23 cellular contexts compared by ENCODE assay signal in genomic region chr9:82088591-82088990, GRCh38.
"Had no signal": no experiment of that assay in that cellular context is flagged by ENCODE, and none has a peak within 500 bp of the region (broad histone marks: within the 10 kb centered on the region; RNA-seq: fewer than 3 reads in every experiment).

No MANE protein-coding gene starts in this region.

- H3K4me1 ChIP-seq: stomach, suprapubic skin, thyroid gland, tibial artery, tibial nerve, transverse colon, upper lobe of left lung, upper lobe of right lung, uterus, vagina had no signal

- H3K9me3 ChIP-seq: stomach, suprapubic skin, thoracic aorta, thyroid gland, tibial artery, tibial nerve, transverse colon, upper lobe of left lung, upper lobe of right lung, uterus, vagina had no signal

- H3K27me3 ChIP-seq: stomach, thyroid gland, tibial artery, tibial nerve, transverse colon, upper lobe of left lung, upper lobe of right lung, uterus, vagina had no signal

- H3K36me3 ChIP-seq: stomach, suprapubic skin, thoracic aorta, thyroid gland, tibial artery, tibial nerve, transverse colon, upper lobe of left lung, upper lobe of right lung, uterus, vagina had no signal

- H3K27ac ChIP-seq: stomach, suprapubic skin, thoracic aorta, thyroid gland, tibial artery, tibial nerve, transverse colon, upper lobe of left lung, upper lobe of right lung, uterus, vagina had no signal

- DNase-seq: stimulated activated CD4-positive, alpha-beta T cell treated with anti-CD3 and anti-CD28 coated beads, Interleukin-2, amount 100 ng/mL, for 48 hours; stimulated activated CD4-positive, alpha-beta T cell treated with anti-CD3 and anti-CD28 coated beads, Interleukin-4, amount 100 ng/mL, for 1 hour; stimulated activated CD4-positive, alpha-beta T cell treated with anti-CD3 and anti-CD28 coated beads, Interleukin-4, amount 100 ng/mL, for 24 hours; stimulated activated CD4-positive, alpha-beta T cell treated with anti-CD3 and anti-CD28 coated beads, Interleukin-4, amount 100 ng/mL, for 4 hours; stimulated activated CD8-positive, alpha-beta memory T cell treated with anti-CD3 and anti-CD28 coated beads, Interleukin-4, amount 100 ng/mL, for 48 hours; stimulated activated naive B cell treated with anti-CD40 and anti-IgM and Interleukin-4, amounts not matched to agents 10 μg/mL and 1 μg/mL and 100 μg/mL, for 72 hours; stimulated activated naive CD4-positive, alpha-beta T cell; stimulated activated naive CD4-positive, alpha-beta T cell treated with Interleukin-2 at 50 U/mL for 16 hours; stimulated activated naive CD8-positive, alpha-beta T cell treated with anti-CD3 and anti-CD28 coated beads, Interleukin-15, amount 100 ng/mL, for 72 hours; stimulated activated naive CD8-positive, alpha-beta T cell treated with anti-CD3 and anti-CD28 coated beads, Interleukin-15, Interleukin-2, amounts not matched to agents 100 U/mL and 50 U/mL, for 24 hours; stomach; substantia nigra; thyroid gland; tibial artery; transverse colon; trophoblast cell; upper lobe of right lung; uterus had no signal

- H3K4me3 ChIP-seq: stomach, suprapubic skin, thoracic aorta, thyroid gland, tibial artery, tibial nerve, transverse colon, upper lobe of left lung, upper lobe of right lung, uterus, vagina had no signal
